Comparison of ENCODE assay signal across 1 cellular context in genomic region chr11:798093-798713, GRCh38.
TF ChIP-seq lines count a peak whose summit lies in the region.

Gene SLC25A22, minus strand, starts transcription at chr11:798281. Its CDS starts 3,275 bp downstream, at chr11:795006.

TF ChIP-seq in HepG2, 621 proteins besides CTCF, POLR2A, EP300 and RAD21 (continued from another document and continues in another):
- no peak for TF ChIP-seq AHDC1 (CRISPR knock-in tag; IDR thresholded peaks at IDR 0.05; ENCODE audit: borderline replicate concordance)
- TF ChIP-seq HES4 (CRISPR knock-in tag; IDR thresholded peaks at IDR 0.05; ENCODE audit: borderline replicate concordance): no peak
- TF ChIP-seq IRF9 (CRISPR knock-in tag; IDR thresholded peaks at IDR 0.05; ENCODE audit: borderline replicate concordance): 0 out of 2 replicates have a peak, but pooled peaks have one; percentile 5
- TF ChIP-seq ZNF512 (CRISPR knock-in tag; IDR thresholded peaks at IDR 0.05): no peak
- no peak for TF ChIP-seq GABPA (IDR thresholded peaks at IDR 0.05; ENCODE audit: low read depth, low read length)
- no peak for TF ChIP-seq GABPA (CRISPR knock-in tag; IDR thresholded peaks at IDR 0.05; ENCODE audit: low read depth)
- no peak for TF ChIP-seq HIVEP1 (CRISPR knock-in tag; IDR thresholded peaks at IDR 0.05)
- no peak for TF ChIP-seq PRDM4 (CRISPR knock-in tag; IDR thresholded peaks at IDR 0.05; ENCODE audit: borderline replicate concordance)
- TF ChIP-seq RCOR2 (CRISPR knock-in tag; IDR thresholded peaks at IDR 0.05): no peak
- no peak for TF ChIP-seq SOX6 (IDR thresholded peaks at IDR 0.05)
- TF ChIP-seq SOX6 (CRISPR knock-in tag; IDR thresholded peaks at IDR 0.05): no peak
- no peak for TF ChIP-seq DNMT1 (CRISPR knock-in tag; IDR thresholded peaks at IDR 0.05)
- no peak for TF ChIP-seq ARNT (IDR thresholded peaks at IDR 0.05)
- TF ChIP-seq HCFC1 (IDR thresholded peaks at IDR 0.05; ENCODE audit: low read depth, low read length): no peak
- TF ChIP-seq SP2 (CRISPR knock-in tag; IDR thresholded peaks at IDR 0.05): 0 out of 2 replicates have a peak, but pooled peaks have one; percentile 9
- no peak for TF ChIP-seq ZNF205 (CRISPR knock-in tag; IDR thresholded peaks at IDR 0.05)
- TF ChIP-seq ZNF569 (CRISPR knock-in tag; IDR thresholded peaks at IDR 0.05; ENCODE audit: borderline replicate concordance): no peak
- peak; percentile 26; the same call in 1 of the 2 replicates for TF ChIP-seq ZNF724P (CRISPR knock-in tag; IDR thresholded peaks at IDR 0.05; ENCODE audit: borderline replicate concordance)
- TF ChIP-seq TERF1 (CRISPR knock-in tag; IDR thresholded peaks at IDR 0.05): no peak
- TF ChIP-seq NFIC (IDR thresholded peaks at IDR 0.05; ENCODE audit: low read length): no peak
- peak; percentile 76; the same call in 1 of the 2 replicates for TF ChIP-seq TMF1 (CRISPR knock-in tag; IDR thresholded peaks at IDR 0.05; ENCODE audit: low read depth)
- TF ChIP-seq TCF7L2 (IDR thresholded peaks at IDR 0.05; ENCODE audit: low read depth, low read length): no peak
- no peak for TF ChIP-seq ZNF280D (CRISPR knock-in tag; IDR thresholded peaks at IDR 0.05)
- no peak for TF ChIP-seq ZNF598 (CRISPR knock-in tag; IDR thresholded peaks at IDR 0.05; ENCODE audit: borderline replicate concordance)
- TF ChIP-seq ZBTB1 (CRISPR knock-in tag; IDR thresholded peaks at IDR 0.05; ENCODE audit: borderline replicate concordance): no peak
- TF ChIP-seq CBX2 (IDR thresholded peaks at IDR 0.05; ENCODE audit: low read depth, low read length): no peak
- no peak for TF ChIP-seq CBX2 (CRISPR knock-in tag; IDR thresholded peaks at IDR 0.05; ENCODE audit: low read depth)
- TF ChIP-seq ZNF747 (CRISPR knock-in tag; IDR thresholded peaks at IDR 0.05; ENCODE audit: borderline replicate concordance): no peak
- no peak for TF ChIP-seq ZFYVE20 (CRISPR knock-in tag; IDR thresholded peaks at IDR 0.05; ENCODE audit: borderline replicate concordance, low read depth)
- no peak for TF ChIP-seq MLXIP (CRISPR knock-in tag; IDR thresholded peaks at IDR 0.05; ENCODE audit: borderline replicate concordance)
- no peak for TF ChIP-seq ZFP41 (CRISPR knock-in tag; IDR thresholded peaks at IDR 0.05; ENCODE audit: borderline replicate concordance)
- TF ChIP-seq MYPOP (CRISPR knock-in tag; IDR thresholded peaks at IDR 0.05): no peak
- no peak for TF ChIP-seq FOSL1 (CRISPR knock-in tag; IDR thresholded peaks at IDR 0.05; ENCODE audit: borderline replicate concordance)
- no peak for TF ChIP-seq JUN (CRISPR knock-in tag; IDR thresholded peaks at IDR 0.05)
- TF ChIP-seq ZNF883 (CRISPR knock-in tag; IDR thresholded peaks at IDR 0.05; ENCODE audit: not compliant biosample characterization): no peak
- TF ChIP-seq RNF219 (CRISPR knock-in tag; IDR thresholded peaks at IDR 0.05): no peak
